In genomic region chr10:3775671-3776551, GRCh38 we compare ENCODE assay signal across 8 cellular contexts. TPM values are rescaled to one million over a fixed set of nuclear protein-coding genes. Genes with fewer than 3 reads are reported as not detected.
DNase-seq lines count a peak whose midpoint lies in the region; ATAC-seq and TF ChIP-seq lines count a peak whose summit lies in the region.

No MANE protein-coding gene starts in this region.

- H3K4ac ChIP-seq in IMR-90 (ENCODE audit: low read depth, low read length), result peak overlapping the region; percentile 67

- peak overlapping the region; percentile 52 for H2BK5ac ChIP-seq in IMR-90 (ENCODE audit: low read depth, low read length, poor library complexity, severe bottlenecking)

- peak overlapping the region; percentile 21 for H2AK9ac ChIP-seq in IMR-90 (replicated peaks; ENCODE audit: low read depth, low read length, poor library complexity)

- intact Hi-C loops in IMR-90 (cut with micrococcal nuclease), result loop anchor here (1.0 to 5.0 kb wide), 4 partner anchors 154 to 537 kb away; no protein-coding TSS in a partner anchor
- intact Hi-C loops in psoas muscle (cut with DNase I), result loop anchor here in 1 of 2 donors (10.0 kb wide), 2 partner anchors 301 to 541 kb away; no protein-coding TSS in a partner anchor

- H3K27me3 ChIP-seq in IMR-90 (ENCODE audit: control insufficient read depth, insufficient read depth, low read length) (no peaks in the 10 kb centered on the region), psoas muscle (ENCODE audit: insufficient read depth in 3 of 3, low read length in 2 of 3) (no peaks in the 10 kb centered on the region)

- ATAC-seq in IMR-90 (ENCODE audit: low read depth) (no peak), psoas muscle (peak; percentile 46 to 62 (median 57)), GM21576 (IDR thresholded peaks at IDR 0.05; ENCODE audit: unreplicated experiment) (no peak), GM21786 (IDR thresholded peaks at IDR 0.05; ENCODE audit: unreplicated experiment) (no peak)

- peak overlapping the region; percentile 56 for H3K9ac ChIP-seq in IMR-90 (ENCODE audit: low read depth, low read length)

- peak overlapping the region; percentile 20 for H3K23ac ChIP-seq in IMR-90 (ENCODE audit: low read depth, low read length)

- no peak for TF ChIP-seq RAD21 in IMR-90 (IDR thresholded peaks at IDR 0.05; ENCODE audit: low read length)

- peak; percentile 11 for TF ChIP-seq POLR2A in IMR-90 (IDR thresholded peaks at IDR 0.05; ENCODE audit: low read depth, low read length)

- H4K91ac ChIP-seq in IMR-90 (ENCODE audit: insufficient read depth, low read depth, low read length), result no peak overlapping the region

- no peaks in the 10 kb centered on the region for H3K9me3 Mint-ChIP-seq in activated naive CD4-positive, alpha-beta T cell treated with anti-CD3 and anti-CD28 coated beads, Interleukin-2, amount 10 ng/mL, durations not matched to agents 7 days and 5 days

- H3K27me3 Mint-ChIP-seq in activated naive CD4-positive, alpha-beta T cell treated with anti-CD3 and anti-CD28 coated beads, Interleukin-2, amount 10 ng/mL, durations not matched to agents 7 days and 5 days, result no peaks in the 10 kb centered on the region

- CTCF ChIA-PET in IMR-90 (lab: Yijun Ruan, JAX), result interaction anchor here (0.6 kb wide), 2 partner anchors 75 to 184 kb away, joined by 3 to 4 read pairs; no protein-coding TSS in a partner anchor
- CTCF ChIA-PET in activated naive CD4-positive, alpha-beta T cell treated with anti-CD3 and anti-CD28 coated beads, Interleukin-2, amount 10 ng/mL, durations not matched to agents 7 days and 5 days (lab: Charles Lee), result interaction anchor here (1.0 to 1.2 kb wide), 3 partner anchors 12 to 19 kb away, joined by 3 to 6 read pairs (median 4); no protein-coding TSS in a partner anchor

- peak overlapping the region; percentile 88 for H3K27ac ChIP-seq in IMR-90 (ENCODE audit: insufficient read depth, low read length)
- peak overlapping the region; percentile 100 for H3K27ac ChIP-seq in psoas muscle

- peaks cover 19% of the 10 kb centered on the region for H3K9me1 ChIP-seq in IMR-90 (ENCODE audit: insufficient read depth, low read length)

- no peak overlapping the region for H3K4me3 ChIP-seq in IMR-90 (ENCODE audit: insufficient read depth, low read depth, low read length)
- peak overlapping the region; percentile 22 for H3K4me3 ChIP-seq in psoas muscle

- TF ChIP-seq CTCF in IMR-90 (conservative IDR thresholded peaks at IDR 0.05; ENCODE audit: low read depth, low read length) (no peak), psoas muscle (IDR thresholded peaks at IDR 0.05) (no peak)

- H3K9me3 ChIP-seq in IMR-90 (ENCODE audit: control insufficient read depth, insufficient read depth, low read length) (no peaks in the 10 kb centered on the region), psoas muscle (no peaks in the 10 kb centered on the region)

- in situ Hi-C loops in IMR-90 (cut with MboI; ENCODE audit: low sequenced_read_pairs), result loop anchor here (10.0 kb wide), 4 partner anchors 311 to 581 kb away; no protein-coding TSS in a partner anchor

- no peak overlapping the region for H3K4me2 ChIP-seq in IMR-90 (ENCODE audit: low read depth, low read length)

- H3K4me1 ChIP-seq in IMR-90 (ENCODE audit: control insufficient read depth, insufficient read depth, low read length) (peaks cover 27% of the 10 kb centered on the region), psoas muscle (peaks cover 62% of the 10 kb centered on the region)

- no TSS peak for BruUV-seq in IMR-90 (replicated peaks; lab: Mats Ljungman, UMichigan)

- peak; percentile 70 for DNase-seq in CD1c-positive myeloid dendritic cell (ENCODE audit: extremely low spot score)
- DNase-seq in IMR-90, result peak; percentile 67
- no peak for DNase-seq in activated naive CD4-positive, alpha-beta T cell treated with anti-CD3 and anti-CD28 coated beads, Interleukin-2, amount 10 ng/mL, durations not matched to agents 7 days and 5 days
- peak; percentile 56 for DNase-seq in glomerular visceral epithelial cell (ENCODE audit: extremely low spot score)
- peak in 1 of 2 donors; percentile 65 for DNase-seq in psoas muscle
- DNase-seq in stimulated activated CD4-positive, alpha-beta T cell treated with anti-CD3 and anti-CD28 coated beads, Interleukin-2, amount 100 ng/mL, for 48 hours, result no peak

- peak overlapping the region; percentile 39 for H3K18ac ChIP-seq in IMR-90 (ENCODE audit: low read depth, low read length)

- peaks cover 58% of the 10 kb centered on the region for H4K20me1 ChIP-seq in IMR-90 (ENCODE audit: insufficient read depth, low read length)

- H2AFZ ChIP-seq in IMR-90 (replicated peaks; ENCODE audit: low read length, poor library complexity), result no peak overlapping the region

- peaks cover 40% of the 10 kb centered on the region for H3K36me3 ChIP-seq in IMR-90 (ENCODE audit: control insufficient read depth, insufficient read depth, low read length)
- H3K36me3 ChIP-seq in psoas muscle (ENCODE audit: insufficient read depth in 1 of 2, low read depth in 1 of 2), result peaks cover 0 to 49% of the 10 kb centered on the region in 2 donors

- H2AK5ac ChIP-seq in IMR-90 (ENCODE audit: low read depth, low read length), result peak overlapping the region; percentile 86

- POLR2A ChIA-PET in IMR-90 (lab: Charles Lee; ENCODE audit: unreplicated experiment), result interaction anchor here (0.6 to 0.7 kb wide), 2 partner anchors 9 to 77 kb away, joined by 5 to 9 read pairs; partner anchors contain the start of gene KLF6

- H3K4me3 Mint-ChIP-seq in activated naive CD4-positive, alpha-beta T cell treated with anti-CD3 and anti-CD28 coated beads, Interleukin-2, amount 10 ng/mL, durations not matched to agents 7 days and 5 days, result no peak overlapping the region

- peaks cover 0 to 51% of the 10 kb centered on the region in 2 experiments; a peak in 2 of 4 replicates for H3K79me1 ChIP-seq in IMR-90 (ENCODE audit: low read depth in 1 of 2, low read length in 2 of 2)

- H2BK120ac ChIP-seq in IMR-90 (ENCODE audit: low read depth, low read length), result no peak overlapping the region

- 38% methylated on average over 3 of the region's 9 CpGs; no CpG with 5 or more reads in 1 of the 2 experiments for WGBS in IMR-90 (ENCODE audit: extremely low coverage in 2 of 2, insufficient read length in 1 of 2), 2 experiments
- 51 to 57% (median 55%) methylated on average over 9 of the region's 9 CpGs for WGBS in psoas muscle, 3 donors

- peak overlapping the region; percentile 85 for H3K27ac Mint-ChIP-seq in activated naive CD4-positive, alpha-beta T cell treated with anti-CD3 and anti-CD28 coated beads, Interleukin-2, amount 10 ng/mL, durations not matched to agents 7 days and 5 days

- H3K14ac ChIP-seq in IMR-90 (replicated peaks; ENCODE audit: low read depth, low read length), result peak overlapping the region; percentile 39

- peaks cover 61% of the 10 kb centered on the region for H3K4me1 Mint-ChIP-seq in activated naive CD4-positive, alpha-beta T cell treated with anti-CD3 and anti-CD28 coated beads, Interleukin-2, amount 10 ng/mL, durations not matched to agents 7 days and 5 days

- no peak overlapping the region; the same call in 1 of the 2 replicates for H2BK20ac ChIP-seq in IMR-90 (ENCODE audit: low read depth, low read length)

- no peak overlapping the region for H3K56ac ChIP-seq in IMR-90 (ENCODE audit: extremely low read depth, insufficient read depth, low read length)

- no peak overlapping the region; the same call in 1 of the 2 replicates for H4K5ac ChIP-seq in IMR-90 (ENCODE audit: low read depth, low read length)

- 0 out of 3 replicates have a peak overlapping the region, but pooled peaks have one; percentile 7 for H2BK15ac ChIP-seq in IMR-90 (ENCODE audit: low read depth, low read length)

- dilution Hi-C loops in IMR-90 (cut with HindIII; ENCODE audit: low sequenced_read_pairs, unreplicated experiment), result no loop called here

- peaks cover 72% of the 10 kb centered on the region for H3K36me3 Mint-ChIP-seq in activated naive CD4-positive, alpha-beta T cell treated with anti-CD3 and anti-CD28 coated beads, Interleukin-2, amount 10 ng/mL, durations not matched to agents 7 days and 5 days

- H4K8ac ChIP-seq in IMR-90 (ENCODE audit: low read depth in 2 of 2, low read length in 2 of 2), result peak overlapping the region; percentile 12 to 48; a peak in 2 of 4 replicates

TF ChIP-seq in IMR-90, 13 proteins besides CTCF, POLR2A, EP300 and RAD21:
- TF ChIP-seq, protein P1, sequence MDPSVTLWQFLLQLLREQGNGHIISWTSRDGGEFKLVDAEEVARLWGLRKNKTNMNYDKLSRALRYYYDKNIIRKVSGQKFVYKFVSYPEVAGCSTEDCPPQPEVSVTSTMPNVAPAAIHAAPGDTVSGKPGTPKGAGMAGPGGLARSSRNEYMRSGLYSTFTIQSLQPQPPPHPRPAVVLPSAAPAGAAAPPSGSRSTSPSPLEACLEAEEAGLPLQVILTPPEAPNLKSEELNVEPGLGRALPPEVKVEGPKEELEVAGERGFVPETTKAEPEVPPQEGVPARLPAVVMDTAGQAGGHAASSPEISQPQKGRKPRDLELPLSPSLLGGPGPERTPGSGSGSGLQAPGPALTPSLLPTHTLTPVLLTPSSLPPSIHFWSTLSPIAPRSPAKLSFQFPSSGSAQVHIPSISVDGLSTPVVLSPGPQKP (IDR thresholded peaks at IDR 0.05; ENCODE audit: borderline replicate concordance, low read depth, low read length), result no peak
- TF ChIP-seq MAZ (IDR thresholded peaks at IDR 0.05; ENCODE audit: borderline replicate concordance, low read depth, low read length) (peak; percentile 54; the same call in 1 of the 2 replicates), CEBPB (IDR thresholded peaks at IDR 0.05; ENCODE audit: low read depth, low read length) (peak; percentile 64; the same call in 1 of the 2 replicates), SMC3 (IDR thresholded peaks at IDR 0.05; ENCODE audit: low read depth, low read length) (peak; percentile 11; the same call in 1 of the 2 replicates), NFE2L2 (IDR thresholded peaks at IDR 0.05; ENCODE audit: low read depth, low read length) (no peak)

RNA-seq across cellular contexts. Expression of gene KLF6, which starts 9.1 kb away (rescaled TPM):
- total RNA-seq in IMR-90 (2012; rRNA removed), result 69.0 and 98.6 TPM in 2 replicates
- polyA plus RNA-seq in IMR-90 (2012; rRNA removed), result 123 and 175 TPM in 2 replicates
- polyA plus RNA-seq in IMR-90 (2012; cell fraction: cytosol; rRNA removed), result 70.4 and 114 TPM in 2 replicates
- 720 and 827 TPM in 2 replicates for polyA plus RNA-seq in IMR-90 (2012; cell fraction: nucleus; rRNA removed; ENCODE audit: low replicate concordance)
- total RNA-seq in psoas muscle, result 100 to 1,000 TPM in 3 of 4 donors, 10 to 100 TPM in 1; 30.4 to 296 (median 173) TPM
- polyA plus RNA-seq in psoas muscle, result 100 to 1,000 TPM in 2 of 3 donors, 10 to 100 TPM in 1; 94.1 to 138 (median 109) TPM

Comparison
In these comparisons a context has a peak if more than half of its experiments do, and no peak if none do; other contexts are left out.
1. DNase-seq: peak in CD1c-positive myeloid dendritic cell (single experiment), IMR-90 (single experiment) and glomerular visceral epithelial cell (single experiment); none in activated naive CD4-positive, alpha-beta T cell treated with anti-CD3 and anti-CD28 coated beads, Interleukin-2, amount 10 ng/mL, durations not matched to agents 7 days and 5 days (single experiment) and stimulated activated CD4-positive, alpha-beta T cell treated with anti-CD3 and anti-CD28 coated beads, Interleukin-2, amount 100 ng/mL, for 48 hours (0 of 2).
2. ATAC-seq: peak in psoas muscle (4 of 4); none in IMR-90 (single experiment), GM21576 (single experiment) and GM21786 (single experiment).